In genomic region chr19:51150627-51151026, GRCh38 we compare ENCODE assay signal across 1 cellular context.
TF ChIP-seq lines count a peak whose summit lies in the region.

No MANE protein-coding gene starts in this region.

TF ChIP-seq in HepG2, 621 proteins besides CTCF, POLR2A, EP300 and RAD21:
- no peak for TF ChIP-seq RXRB (CRISPR knock-in tag; IDR thresholded peaks at IDR 0.05; ENCODE audit: borderline replicate concordance)
- no peak for TF ChIP-seq FOXJ3 (CRISPR knock-in tag; IDR thresholded peaks at IDR 0.05; ENCODE audit: borderline replicate concordance)
- TF ChIP-seq ELF4 (CRISPR knock-in tag; IDR thresholded peaks at IDR 0.05; ENCODE audit: borderline replicate concordance) = no peak
- TF ChIP-seq ZNF367 (CRISPR knock-in tag; IDR thresholded peaks at IDR 0.05; ENCODE audit: borderline replicate concordance) = no peak
- no peak for TF ChIP-seq SALL1 (CRISPR knock-in tag; IDR thresholded peaks at IDR 0.05)
- no peak for TF ChIP-seq ZUFSP (CRISPR knock-in tag; IDR thresholded peaks at IDR 0.05; ENCODE audit: borderline replicate concordance)
- TF ChIP-seq BRF2 (CRISPR knock-in tag; IDR thresholded peaks at IDR 0.05) = no peak
- TF ChIP-seq, protein P1, sequence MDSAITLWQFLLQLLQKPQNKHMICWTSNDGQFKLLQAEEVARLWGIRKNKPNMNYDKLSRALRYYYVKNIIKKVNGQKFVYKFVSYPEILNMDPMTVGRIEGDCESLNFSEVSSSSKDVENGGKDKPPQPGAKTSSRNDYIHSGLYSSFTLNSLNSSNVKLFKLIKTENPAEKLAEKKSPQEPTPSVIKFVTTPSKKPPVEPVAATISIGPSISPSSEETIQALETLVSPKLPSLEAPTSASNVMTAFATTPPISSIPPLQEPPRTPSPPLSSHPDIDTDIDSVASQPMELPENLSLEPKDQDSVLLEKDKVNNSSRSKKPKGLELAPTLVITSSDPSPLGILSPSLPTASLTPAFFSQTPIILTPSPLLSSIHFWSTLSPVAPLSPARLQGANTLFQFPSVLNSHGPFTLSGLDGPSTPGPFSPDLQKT (CRISPR knock-in tag; IDR thresholded peaks at IDR 0.05; ENCODE audit: borderline replicate concordance) = no peak
- no peak for TF ChIP-seq CREBL2 (CRISPR knock-in tag; IDR thresholded peaks at IDR 0.05; ENCODE audit: borderline replicate concordance)
- no peak for TF ChIP-seq HMG20A (CRISPR knock-in tag; IDR thresholded peaks at IDR 0.05; ENCODE audit: borderline replicate concordance)
- TF ChIP-seq ZNF331 (CRISPR knock-in tag; IDR thresholded peaks at IDR 0.05) = no peak
- TF ChIP-seq, protein P2, sequence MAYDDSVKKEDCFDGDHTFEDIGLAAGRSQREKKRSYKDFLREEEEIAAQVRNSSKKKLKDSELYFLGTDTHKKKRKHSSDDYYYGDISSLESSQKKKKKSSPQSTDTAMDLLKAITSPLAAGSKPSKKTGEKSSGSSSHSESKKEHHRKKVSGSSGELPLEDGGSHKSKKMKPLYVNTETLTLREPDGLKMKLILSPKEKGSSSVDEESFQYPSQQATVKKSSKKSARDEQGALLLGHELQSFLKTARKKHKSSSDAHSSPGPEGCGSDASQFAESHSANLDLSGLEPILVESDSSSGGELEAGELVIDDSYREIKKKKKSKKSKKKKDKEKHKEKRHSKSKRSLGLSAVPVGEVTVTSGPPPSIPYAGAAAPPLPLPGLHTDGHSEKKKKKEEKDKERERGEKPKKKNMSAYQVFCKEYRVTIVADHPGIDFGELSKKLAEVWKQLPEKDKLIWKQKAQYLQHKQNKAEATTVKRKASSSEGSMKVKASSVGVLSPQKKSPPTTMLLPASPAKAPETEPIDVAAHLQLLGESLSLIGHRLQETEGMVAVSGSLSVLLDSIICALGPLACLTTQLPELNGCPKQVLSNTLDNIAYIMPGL (CRISPR knock-in tag; IDR thresholded peaks at IDR 0.05; ENCODE audit: borderline replicate concordance in 1 of 2, low read depth in 1 of 2) = no peak
- no peak for TF ChIP-seq TP53 (CRISPR knock-in tag; conservative IDR thresholded peaks at IDR 0.05)
